In the genomic region with DNA sequence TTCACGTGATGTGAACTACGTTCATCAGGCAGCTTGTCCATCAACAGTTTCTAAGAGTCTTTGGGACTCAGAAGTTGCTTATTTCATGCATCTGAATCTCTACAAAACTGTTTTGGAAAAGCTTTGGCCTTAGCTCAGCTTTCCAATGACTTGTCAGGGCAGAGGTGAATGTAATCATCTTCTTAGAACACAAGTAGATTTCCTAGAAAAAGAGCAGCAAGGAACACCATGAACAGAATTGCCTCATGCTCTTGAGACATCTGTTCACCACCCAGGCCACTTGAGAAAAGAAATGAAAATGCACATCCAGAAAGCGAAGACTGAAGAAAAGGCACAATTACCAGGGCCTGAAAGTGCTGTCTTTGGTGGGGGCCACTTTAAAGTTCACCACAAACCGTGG, we compare ENCODE assay signal across 25 cellular contexts.
"Had no signal": no experiment of that assay in that cellular context is flagged by ENCODE, and none has a peak within 500 bp of the region (broad histone marks: within the 10 kb centered on the region; RNA-seq: fewer than 3 reads in every experiment).

No MANE protein-coding gene starts in this region.

- H3K4me3 ChIP-seq: cardiac muscle cell had no signal

- DNase-seq: activated B cell treated with CpG ODN at 0.5 μM for 24 hours; activated CD4-positive, alpha-beta memory T cell treated with anti-CD3 and anti-CD28 coated beads for 36 hours; activated CD4-positive, alpha-beta T cell treated with anti-CD3 and anti-CD28 coated beads for 4 hours; activated CD4-positive, alpha-beta T cell treated with anti-CD3 and anti-CD28 coated beads, Interleukin-2, amount 50 U/mL, for 1 hour; activated CD4-positive, CD25-positive, alpha-beta regulatory T cell treated with anti-CD3 and anti-CD28 coated beads, Interleukin-2, amount 50 U/mL, for 72 hours; activated CD8-positive, alpha-beta memory T cell treated with anti-CD3 and anti-CD28 coated beads, Interleukin-2, amount 50 U/mL, for 4 hours; activated naive CD4-positive, alpha-beta T cell treated with anti-CD3 and anti-CD28 coated beads, Interleukin-2, amount 10 ng/mL, durations not matched to agents 7 days and 5 days; activated naive CD8-positive, alpha-beta T cell treated with anti-CD3 and anti-CD28 coated beads, Interleukin-2, amount 50 U/mL, for 24 hours; activated T-cell treated with anti-CD3 and anti-CD28 coated beads for 4 hours; activated T-cell treated with anti-CD3 and anti-CD28 coated beads, Interleukin-2, amount 50 U/mL, for 4 hours; anterior cingulate cortex; MM.1S; MV-4-11; NCI-H1092; NCI-H1436 treated with DMSO at 0.1 percent for 48 hours; NCI-H1694 treated with DMSO at 0.1 percent for 48 hours; NCI-H2029; NCI-H345; NCI-H524 treated with DMSO at 0.1 percent for 48 hours; SW 1271; T-helper 1 cell; T-helper 2 cell; T-helper 9 cell had no signal

- ATAC-seq: activated naive CD8-positive, alpha-beta T cell treated with anti-CD3 and anti-CD28 coated beads, Interleukin-2, amount 50 U/mL, for 24 hours; activated T-cell treated with anti-CD3 and anti-CD28 coated beads, Interleukin-2, amount 50 U/mL, for 4 hours; Panc1 had no signal
